Comparison of ENCODE assay signal across 1 cellular context in the genomic region with DNA sequence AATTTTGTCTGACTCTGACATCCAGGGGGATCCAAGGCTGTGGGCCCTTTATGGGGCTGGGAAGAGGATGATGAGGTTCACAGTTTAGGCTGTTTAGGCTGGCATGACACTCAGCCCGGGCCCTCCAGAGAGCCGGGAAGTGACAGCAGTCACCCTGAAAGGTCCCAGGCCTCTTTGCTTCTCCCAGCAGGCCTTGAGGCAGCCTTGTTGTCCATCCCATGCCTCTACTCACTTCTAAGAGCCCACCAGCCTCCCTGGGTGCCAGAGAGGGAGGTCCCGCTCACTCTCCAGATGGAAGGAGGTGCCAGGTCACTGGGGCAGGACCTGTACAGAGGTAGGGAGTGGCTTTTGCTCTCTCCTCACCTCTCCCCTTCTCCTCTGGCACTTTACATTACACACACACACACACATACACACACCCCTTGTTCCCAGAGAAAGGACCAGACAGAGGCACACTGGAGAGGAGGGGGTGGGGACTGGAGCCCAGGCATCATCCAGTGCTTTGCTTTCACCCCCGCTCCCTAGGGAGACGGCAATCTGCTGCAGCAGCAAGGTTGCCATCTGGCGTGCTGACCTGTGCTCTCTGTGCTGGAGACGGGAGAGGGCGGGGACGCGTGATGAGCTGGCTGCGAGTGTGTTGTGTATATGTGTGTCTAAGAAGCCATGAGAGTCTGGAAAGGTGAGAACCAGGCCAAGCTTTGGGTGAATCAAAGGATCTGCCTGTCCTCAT.
TF ChIP-seq lines count a peak whose summit lies in the region.

No MANE protein-coding gene starts in this region.

TF ChIP-seq in K562, 482 proteins besides CTCF, POLR2A, EP300 and RAD21:
- TF ChIP-seq PRPF4 (IDR thresholded peaks at IDR 0.05; ENCODE audit: insufficient read depth, low read depth, low read length, poor library complexity, severe bottlenecking) (no peak), BCOR (IDR thresholded peaks at IDR 0.05) (no peak), CCNT2 (IDR thresholded peaks at IDR 0.05; ENCODE audit: borderline replicate concordance, extremely low read depth, insufficient read length, low read depth, low read length) (no peak), L3MBTL2 (IDR thresholded peaks at IDR 0.05) (no peak), NRF1 (conservative IDR thresholded peaks at IDR 0.05 in 1 of 2, IDR thresholded peaks at IDR 0.05 in 1 of 2) (no peak), LCOR (CRISPR knock-in tag; IDR thresholded peaks at IDR 0.05) (no peak), PHF21A (IDR thresholded peaks at IDR 0.05; ENCODE audit: borderline replicate concordance, low read depth) (no peak), SREBF1 (IDR thresholded peaks at IDR 0.05; ENCODE audit: borderline replicate concordance, low read depth, low read length) (no peak), SNIP1 (IDR thresholded peaks at IDR 0.05; ENCODE audit: low read depth) (no peak), ZC3H11A (IDR thresholded peaks at IDR 0.05; ENCODE audit: low read depth, low read length) (no peak), MTA1 (IDR thresholded peaks at IDR 0.05; ENCODE audit: borderline replicate concordance) (no peak), SRSF7 (optimal IDR thresholded peaks at IDR 0.05; ENCODE audit: low read depth, low read length) (no peak)
- TF ChIP-seq, protein P1, sequence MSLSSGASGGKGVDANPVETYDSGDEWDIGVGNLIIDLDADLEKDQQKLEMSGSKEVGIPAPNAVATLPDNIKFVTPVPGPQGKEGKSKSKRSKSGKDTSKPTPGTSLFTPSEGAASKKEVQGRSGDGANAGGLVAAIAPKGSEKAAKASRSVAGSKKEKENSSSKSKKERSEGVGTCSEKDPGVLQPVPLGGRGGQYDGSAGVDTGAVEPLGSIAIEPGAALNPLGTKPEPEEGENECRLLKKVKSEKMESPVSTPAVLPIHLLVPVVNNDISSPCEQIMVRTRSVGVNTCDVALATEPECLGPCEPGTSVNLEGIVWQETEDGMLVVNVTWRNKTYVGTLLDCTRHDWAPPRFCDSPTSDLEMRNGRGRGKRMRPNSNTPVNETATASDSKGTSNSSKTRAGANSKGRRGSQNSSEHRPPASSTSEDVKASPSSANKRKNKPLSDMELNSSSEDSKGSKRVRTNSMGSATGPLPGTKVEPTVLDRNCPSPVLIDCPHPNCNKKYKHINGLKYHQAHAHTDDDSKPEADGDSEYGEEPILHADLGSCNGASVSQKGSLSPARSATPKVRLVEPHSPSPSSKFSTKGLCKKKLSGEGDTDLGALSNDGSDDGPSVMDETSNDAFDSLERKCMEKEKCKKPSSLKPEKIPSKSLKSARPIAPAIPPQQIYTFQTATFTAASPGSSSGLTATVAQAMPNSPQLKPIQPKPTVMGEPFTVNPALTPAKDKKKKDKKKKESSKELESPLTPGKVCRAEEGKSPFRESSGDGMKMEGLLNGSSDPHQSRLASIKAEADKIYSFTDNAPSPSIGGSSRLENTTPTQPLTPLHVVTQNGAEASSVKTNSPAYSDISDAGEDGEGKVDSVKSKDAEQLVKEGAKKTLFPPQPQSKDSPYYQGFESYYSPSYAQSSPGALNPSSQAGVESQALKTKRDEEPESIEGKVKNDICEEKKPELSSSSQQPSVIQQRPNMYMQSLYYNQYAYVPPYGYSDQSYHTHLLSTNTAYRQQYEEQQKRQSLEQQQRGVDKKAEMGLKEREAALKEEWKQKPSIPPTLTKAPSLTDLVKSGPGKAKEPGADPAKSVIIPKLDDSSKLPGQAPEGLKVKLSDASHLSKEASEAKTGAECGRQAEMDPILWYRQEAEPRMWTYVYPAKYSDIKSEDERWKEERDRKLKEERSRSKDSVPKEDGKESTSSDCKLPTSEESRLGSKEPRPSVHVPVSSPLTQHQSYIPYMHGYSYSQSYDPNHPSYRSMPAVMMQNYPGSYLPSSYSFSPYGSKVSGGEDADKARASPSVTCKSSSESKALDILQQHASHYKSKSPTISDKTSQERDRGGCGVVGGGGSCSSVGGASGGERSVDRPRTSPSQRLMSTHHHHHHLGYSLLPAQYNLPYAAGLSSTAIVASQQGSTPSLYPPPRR (CRISPR knock-in tag; IDR thresholded peaks at IDR 0.05; ENCODE audit: borderline replicate concordance), result no peak
- TF ChIP-seq, protein P2, sequence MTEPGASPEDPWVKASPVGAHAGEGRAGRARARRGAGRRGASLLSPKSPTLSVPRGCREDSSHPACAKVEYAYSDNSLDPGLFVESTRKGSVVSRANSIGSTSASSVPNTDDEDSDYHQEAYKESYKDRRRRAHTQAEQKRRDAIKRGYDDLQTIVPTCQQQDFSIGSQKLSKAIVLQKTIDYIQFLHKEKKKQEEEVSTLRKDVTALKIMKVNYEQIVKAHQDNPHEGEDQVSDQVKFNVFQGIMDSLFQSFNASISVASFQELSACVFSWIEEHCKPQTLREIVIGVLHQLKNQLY (CRISPR knock-in tag; conservative IDR thresholded peaks at IDR 0.05), result no peak
